ENCODE assay signal across 1 cellular context in the genomic region with DNA sequence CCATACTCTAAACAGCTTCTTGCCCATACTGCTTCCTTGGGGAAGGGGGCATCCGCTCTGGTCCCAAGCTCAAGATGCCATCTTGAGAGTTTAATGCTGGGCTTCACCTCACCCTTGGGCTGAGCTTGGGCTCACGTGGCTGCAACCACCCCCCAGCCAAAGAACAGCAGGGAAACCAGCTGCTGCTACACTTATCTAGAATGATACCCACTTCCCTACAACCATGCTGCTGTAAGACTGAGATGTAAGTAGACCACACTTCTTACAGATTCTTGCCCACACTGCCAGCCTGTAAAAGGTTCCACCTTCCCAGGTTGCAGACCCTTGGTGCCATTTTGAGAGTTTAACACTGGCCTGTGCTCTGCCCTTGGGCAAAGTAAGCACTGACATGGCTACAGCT.
TF ChIP-seq lines count a peak whose summit lies in the region.

No MANE protein-coding gene starts in this region.

TF ChIP-seq in HepG2, 621 proteins besides CTCF, POLR2A, EP300 and RAD21:
- TF ChIP-seq, protein P1, sequence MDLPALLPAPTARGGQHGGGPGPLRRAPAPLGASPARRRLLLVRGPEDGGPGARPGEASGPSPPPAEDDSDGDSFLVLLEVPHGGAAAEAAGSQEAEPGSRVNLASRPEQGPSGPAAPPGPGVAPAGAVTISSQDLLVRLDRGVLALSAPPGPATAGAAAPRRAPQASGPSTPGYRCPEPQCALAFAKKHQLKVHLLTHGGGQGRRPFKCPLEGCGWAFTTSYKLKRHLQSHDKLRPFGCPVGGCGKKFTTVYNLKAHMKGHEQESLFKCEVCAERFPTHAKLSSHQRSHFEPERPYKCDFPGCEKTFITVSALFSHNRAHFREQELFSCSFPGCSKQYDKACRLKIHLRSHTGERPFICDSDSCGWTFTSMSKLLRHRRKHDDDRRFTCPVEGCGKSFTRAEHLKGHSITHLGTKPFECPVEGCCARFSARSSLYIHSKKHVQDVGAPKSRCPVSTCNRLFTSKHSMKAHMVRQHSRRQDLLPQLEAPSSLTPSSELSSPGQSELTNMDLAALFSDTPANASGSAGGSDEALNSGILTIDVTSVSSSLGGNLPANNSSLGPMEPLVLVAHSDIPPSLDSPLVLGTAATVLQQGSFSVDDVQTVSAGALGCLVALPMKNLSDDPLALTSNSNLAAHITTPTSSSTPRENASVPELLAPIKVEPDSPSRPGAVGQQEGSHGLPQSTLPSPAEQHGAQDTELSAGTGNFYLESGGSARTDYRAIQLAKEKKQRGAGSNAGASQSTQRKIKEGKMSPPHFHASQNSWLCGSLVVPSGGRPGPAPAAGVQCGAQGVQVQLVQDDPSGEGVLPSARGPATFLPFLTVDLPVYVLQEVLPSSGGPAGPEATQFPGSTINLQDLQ (CRISPR knock-in tag; IDR thresholded peaks at IDR 0.05): 0 out of 2 replicates have a peak, but pooled peaks have one; percentile 39
- TF ChIP-seq, protein P2, sequence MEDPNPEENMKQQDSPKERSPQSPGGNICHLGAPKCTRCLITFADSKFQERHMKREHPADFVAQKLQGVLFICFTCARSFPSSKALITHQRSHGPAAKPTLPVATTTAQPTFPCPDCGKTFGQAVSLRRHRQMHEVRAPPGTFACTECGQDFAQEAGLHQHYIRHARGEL (CRISPR knock-in tag; IDR thresholded peaks at IDR 0.05): no peak
